Comparison of ENCODE assay signal across 25 cellular contexts in genomic region chr15:35130245-35130644, GRCh38. TPM values are rescaled to one million over a fixed set of nuclear protein-coding genes. Genes with fewer than 3 reads are reported as not detected.
"Had no signal": no experiment of that assay in that cellular context is flagged by ENCODE, and none has a peak within 500 bp of the region (broad histone marks: within the 10 kb centered on the region; RNA-seq: fewer than 3 reads in every experiment).

No MANE protein-coding gene starts in this region.

- H3K27ac Mint-ChIP-seq: immature natural killer cell; naive thymus-derived CD4-positive, alpha-beta T cell; stimulated activated naive B cell treated with anti-CD40 and anti-IgM and Interleukin-4, amounts not matched to agents 10 μg/mL and 1 μg/mL and 100 μg/mL, for 72 hours; type B pancreatic cell had no signal

- H3K4me1 Mint-ChIP-seq: immature natural killer cell; naive thymus-derived CD4-positive, alpha-beta T cell; stimulated activated naive B cell treated with anti-CD40 and anti-IgM and Interleukin-4, amounts not matched to agents 10 μg/mL and 1 μg/mL and 100 μg/mL, for 72 hours had no signal

- H3K4me3 Mint-ChIP-seq: immature natural killer cell; naive thymus-derived CD4-positive, alpha-beta T cell; stimulated activated naive B cell treated with anti-CD40 and anti-IgM and Interleukin-4, amounts not matched to agents 10 μg/mL and 1 μg/mL and 100 μg/mL, for 72 hours; type B pancreatic cell had no signal

- H3K36me3 ChIP-seq: gastroesophageal sphincter, left ventricle myocardium inferior, neutrophil, thyroid gland had no signal

- H3K4me1 ChIP-seq: gastroesophageal sphincter, left ventricle myocardium inferior, psoas muscle, thyroid gland had no signal

- DNase-seq: effector CD4-positive, alpha-beta T cell; glutamatergic neuron; immature natural killer cell; kidney; left cardiac atrium; left ventricle myocardium inferior; mesenchymal stem cell; naive thymus-derived CD4-positive, alpha-beta T cell; psoas muscle; retina; stimulated activated CD4-positive, alpha-beta T cell treated with anti-CD3 and anti-CD28 coated beads, Interleukin-2, amount 100 ng/mL, for 24 hours; stimulated activated CD4-positive, alpha-beta T cell treated with anti-CD3 and anti-CD28 coated beads, Interleukin-4, amount 100 ng/mL, for 4 hours; stimulated activated naive B cell treated with anti-CD40 and anti-IgM and Interleukin-4, amounts not matched to agents 10 μg/mL and 1 μg/mL and 100 μg/mL, for 72 hours; thyroid gland had no signal

- H3K27me3 ChIP-seq: gastroesophageal sphincter, neutrophil, thyroid gland had no signal

- H3K27me3 Mint-ChIP-seq: type B pancreatic cell had no signal

- ATAC-seq: gastroesophageal sphincter; left cardiac atrium; naive thymus-derived CD4-positive, alpha-beta T cell; psoas muscle; sciatic nerve; stimulated activated naive B cell treated with anti-CD40 and anti-IgM and Interleukin-4, amounts not matched to agents 10 μg/mL and 1 μg/mL and 100 μg/mL, for 72 hours had no signal

- H3K27ac ChIP-seq: gastroesophageal sphincter, left ventricle myocardium inferior, neutrophil, psoas muscle, skin epidermis, thyroid gland had no signal

- H3K4me3 ChIP-seq: gastroesophageal sphincter, left ventricle myocardium inferior, lung, psoas muscle, skin epidermis, thyroid gland had no signal

- H3K9me3 ChIP-seq: gastroesophageal sphincter, neutrophil, psoas muscle, thyroid gland had no signal

- H3K36me3 Mint-ChIP-seq: immature natural killer cell had no signal

- FAIRE-seq: colon, kidney, urothelium cell line had no signal

RNA-seq across cellular contexts. Expression of gene NANOGP8, which starts 45.1 kb away (rescaled TPM):
- total RNA-seq: dermis microvascular lymphatic vessel endothelial cell; fibroblast of lung; left cardiac atrium; left ventricle myocardium inferior; naive thymus-derived CD4-positive, alpha-beta T cell had no signal
- polyA plus RNA-seq: fibroblast of lung; immature natural killer cell; lung; naive thymus-derived CD4-positive, alpha-beta T cell; neural cell had no signal
